ENCODE assay signal across 17 cellular contexts in genomic region chr12:76670776-76671175, GRCh38.
DNase-seq lines count a peak whose midpoint lies in the region; ATAC-seq, FAIRE-seq and TF ChIP-seq lines count a peak whose summit lies in the region.
"Had no signal": no experiment of that assay in that cellular context is flagged by ENCODE, and none has a peak within 500 bp of the region (broad histone marks: within the 10 kb centered on the region; RNA-seq: fewer than 3 reads in every experiment).

No MANE protein-coding gene starts in this region.

- no peak overlapping the region for H3K27ac ChIP-seq in RWPE1
- H3K27ac ChIP-seq: epithelial cell of prostate, KMS-11 had no signal

- DNase-seq in NCI-H82 (lab: John Stamatoyannopoulos, UW) (peak; percentile 12), NCI-H82 treated with DMSO at 0.1 percent for 48 hours (lab: John Stamatoyannopoulos, UW; ENCODE audit: unreplicated experiment) (no peak), RWPE1 (ENCODE audit: low spot score) (peak; percentile 9), fibroblast of mammary gland (ENCODE audit: low read depth) (peak; percentile 37), urothelium cell line (ENCODE audit: low spot score) (peak; percentile 40), NCI-H2029 treated with DMSO at 0.1 percent for 48 hours (lab: John Stamatoyannopoulos, UW) (no peak), NCI-H187 treated with DMSO at 0.1 percent for 48 hours (lab: John Stamatoyannopoulos, UW) (no peak)
- DNase-seq: 8988T; activated naive CD4-positive, alpha-beta T cell; Calu3; caudate nucleus; NCI-H748 treated with DMSO at 0.1 percent for 48 hours; nucleus accumbens; SHP77 treated with DMSO at 0.1 percent for 48 hours had no signal

- ATAC-seq in HG03460 (IDR thresholded peaks at IDR 0.05; ENCODE audit: unreplicated experiment), result no peak

- no peak overlapping the region for H3K4me3 ChIP-seq in fibroblast of mammary gland (ENCODE audit: control insufficient read depth, low read depth, low read length)

- POLR2A ChIA-PET in RWPE1 (lab: Yijun Ruan, JAX; ENCODE audit: low non-redundant PET), result no interaction called here

- no peak for TF ChIP-seq CTCF in RWPE1 (conservative IDR thresholded peaks at IDR 0.05; ENCODE audit: low read depth)
- no peak for TF ChIP-seq CTCF in fibroblast of mammary gland (conservative IDR thresholded peaks at IDR 0.05; ENCODE audit: control insufficient read depth, insufficient read depth, low read depth, low read length)

- no peak for FAIRE-seq in urothelium cell line (lab: Jason Lieb, UNC)

- CTCF ChIA-PET in RWPE1 (lab: Yijun Ruan, JAX), result no interaction called here

Comparison
In these comparisons a context has a peak if more than half of its experiments do, and no peak if none do; other contexts are left out.
1. DNase-seq: peak in NCI-H82 (single experiment), RWPE1 (single experiment), fibroblast of mammary gland (single experiment) and urothelium cell line (single experiment); none in NCI-H82 treated with DMSO at 0.1 percent for 48 hours (single experiment), NCI-H2029 treated with DMSO at 0.1 percent for 48 hours (single experiment) and NCI-H187 treated with DMSO at 0.1 percent for 48 hours (single experiment).